In genomic region chr2:168596881-168597280, GRCh38 we compare ENCODE assay signal across 27 cellular contexts.
DNase-seq lines count a peak whose midpoint lies in the region; ATAC-seq, FAIRE-seq and TF ChIP-seq lines count a peak whose summit lies in the region.
"Had no signal": no experiment of that assay in that cellular context is flagged by ENCODE, and none has a peak within 500 bp of the region (broad histone marks: within the 10 kb centered on the region; RNA-seq: fewer than 3 reads in every experiment).

No MANE protein-coding gene starts in this region.

- H3K9me3 ChIP-seq in mammary epithelial cell (replicated peaks; ENCODE audit: insufficient read depth, low read length), result no peaks in the 10 kb centered on the region
- no peaks in the 10 kb centered on the region for H3K9me3 ChIP-seq in pancreas
- H3K9me3 ChIP-seq: left lung, right lobe of liver, SJSA1 had no signal

- no peaks in the 10 kb centered on the region for H3K9me3 Mint-ChIP-seq in activated naive CD4-positive, alpha-beta T cell treated with anti-CD3 and anti-CD28 coated beads for 36 hours
- H3K9me3 Mint-ChIP-seq: dendritic cell treated with granulocyte-macrophage colony-stimulating factor and Interleukin-4, amounts not matched to agents 40 ng/mL and 50 ng/mL, for 4 days; H9; nephron had no signal

- H3K4me3 Mint-ChIP-seq in activated naive CD4-positive, alpha-beta T cell treated with anti-CD3 and anti-CD28 coated beads for 36 hours, result no peak overlapping the region
- H3K4me3 Mint-ChIP-seq: dendritic cell treated with granulocyte-macrophage colony-stimulating factor and Interleukin-4, amounts not matched to agents 40 ng/mL and 50 ng/mL, for 4 days; H9; nephron had no signal

- 74% methylated on average over 3 of the region's 3 CpGs for WGBS in mammary epithelial cell (ENCODE audit: low coverage, missing lambda C conversion rate)
- WGBS in pancreas, 2 donors, result 97 to 99% methylated on average over 3 of the region's 3 CpGs

- H3K4me1 ChIP-seq in mammary epithelial cell (ENCODE audit: insufficient read depth, low read length) (peaks cover 7% of the 10 kb centered on the region), pancreas (no peaks in the 10 kb centered on the region)
- H3K4me1 ChIP-seq: left lung, parathyroid adenoma, right lobe of liver had no signal

- H3K4me3 ChIP-seq in mammary epithelial cell (replicated peaks in 1 of 3; ENCODE audit: insufficient read depth in 1 of 3, low read depth in 2 of 3, low read length in 3 of 3), result no peak overlapping the region
- H3K4me3 ChIP-seq in pancreas, result no peak overlapping the region
- H3K4me3 ChIP-seq: cardiac muscle cell, left lung, right lobe of liver, SJSA1 had no signal

- H3K27ac ChIP-seq in mammary epithelial cell (ENCODE audit: insufficient read depth, low read depth, low read length) (no peak overlapping the region), pancreas (no peak overlapping the region)
- H3K27ac ChIP-seq: C4-2B, left lung, parathyroid adenoma, right lobe of liver, SJSA1 had no signal

- no peak for FAIRE-seq in pancreas (lab: Jason Lieb, UNC)
- FAIRE-seq: endometrium, GM18507, TTC549 had no signal

- intact Hi-C loops in activated naive CD4-positive, alpha-beta T cell treated with anti-CD3 and anti-CD28 coated beads for 36 hours (cut with micrococcal nuclease), result no loop called here
- intact Hi-C loops in mammary epithelial cell (cut with micrococcal nuclease) (no loop called here), pancreas (cut with DNase I) (no loop called here)

- H3K36me3 ChIP-seq in mammary epithelial cell (ENCODE audit: insufficient read depth, low read length) (no peaks in the 10 kb centered on the region), pancreas (no peaks in the 10 kb centered on the region)
- H3K36me3 ChIP-seq: cardiac muscle cell, left lung, right lobe of liver, SJSA1 had no signal

- TF ChIP-seq CTCF in mammary epithelial cell (conservative IDR thresholded peaks at IDR 0.05 in 1 of 2, IDR thresholded peaks at IDR 0.05 in 1 of 2; ENCODE audit: extremely low read depth in 1 of 2, insufficient read depth in 1 of 2, low read depth in 1 of 2, low read length in 2 of 2) (no peak), pancreas (IDR thresholded peaks at IDR 0.05) (no peak)

- CTCF ChIA-PET in activated naive CD4-positive, alpha-beta T cell treated with anti-CD3 and anti-CD28 coated beads for 36 hours (lab: Charles Lee), result interaction anchor here (0.6 to 0.7 kb wide), 2 partner anchors 236 to 427 kb away, joined by 3 to 4 read pairs; no protein-coding TSS in a partner anchor
- CTCF ChIA-PET in mammary epithelial cell (lab: Charles Lee; ENCODE audit: low non-redundant PET), result interaction anchor here (0.6 kb wide), 1 partner anchor 9 kb away, joined by 3 read pairs; no protein-coding TSS in a partner anchor

- H3K27ac Mint-ChIP-seq in activated naive CD4-positive, alpha-beta T cell treated with anti-CD3 and anti-CD28 coated beads for 36 hours, result no peak overlapping the region
- H3K27ac Mint-ChIP-seq: dendritic cell treated with granulocyte-macrophage colony-stimulating factor and Interleukin-4, amounts not matched to agents 40 ng/mL and 50 ng/mL, for 4 days; H9; nephron had no signal

- H3K27me3 Mint-ChIP-seq in activated naive CD4-positive, alpha-beta T cell treated with anti-CD3 and anti-CD28 coated beads for 36 hours (ENCODE audit: low read depth), result no peaks in the 10 kb centered on the region
- H3K27me3 Mint-ChIP-seq: dendritic cell treated with granulocyte-macrophage colony-stimulating factor and Interleukin-4, amounts not matched to agents 40 ng/mL and 50 ng/mL, for 4 days had no signal

- H3K36me3 Mint-ChIP-seq in activated naive CD4-positive, alpha-beta T cell treated with anti-CD3 and anti-CD28 coated beads for 36 hours (ENCODE audit: low read depth), result peaks cover 2% of the 10 kb centered on the region

- in situ Hi-C loops in mammary epithelial cell (cut with MboI; ENCODE audit: low sequenced_read_pairs in 2 of 2), result no loop called here

- no peak overlapping the region for H3K4me2 ChIP-seq in mammary epithelial cell (ENCODE audit: insufficient read depth, low read depth, low read length)

- dilution Hi-C loops in mammary epithelial cell (cut with HindIII; ENCODE audit: low sequenced_read_pairs), result no loop called here

- no peak overlapping the region for H3K9ac ChIP-seq in mammary epithelial cell (ENCODE audit: insufficient read depth, low read length)
- H3K9ac ChIP-seq: parathyroid adenoma had no signal

- H3K4me1 Mint-ChIP-seq in activated naive CD4-positive, alpha-beta T cell treated with anti-CD3 and anti-CD28 coated beads for 36 hours (ENCODE audit: low read depth), result peaks cover 37% of the 10 kb centered on the region

- no peaks in the 10 kb centered on the region for H4K20me1 ChIP-seq in mammary epithelial cell (ENCODE audit: insufficient read depth, low read length)

- no TSS peak for BruUV-seq in mammary epithelial cell (replicated peaks; lab: Mats Ljungman, UMichigan)

- H3K27me3 ChIP-seq in mammary epithelial cell (ENCODE audit: insufficient read depth, low read length) (no peaks in the 10 kb centered on the region), pancreas (no peaks in the 10 kb centered on the region)
- H3K27me3 ChIP-seq: cardiac muscle cell, left lung, right lobe of liver, SJSA1 had no signal

- ATAC-seq in stimulated activated naive CD8-positive, alpha-beta T cell treated with anti-CD3 and anti-CD28 coated beads, Interleukin-15, Interleukin-2, amounts not matched to agents 100 U/mL and 50 U/mL, for 24 hours, result peak; percentile 72
- no peak for ATAC-seq in pancreas
- ATAC-seq: left lung, right lobe of liver had no signal

- peak; percentile 28 for DNase-seq in activated naive CD4-positive, alpha-beta T cell treated with anti-CD3 and anti-CD28 coated beads for 36 hours
- no peak for DNase-seq in activated naive CD4-positive, alpha-beta T cell (lab: John Stamatoyannopoulos, UW)
- DNase-seq in M059J (ENCODE audit: low read depth) (peak; percentile 19), mammary epithelial cell (peak; percentile 50), Kasumi-1 (lab: John Stamatoyannopoulos, UW) (no peak), pancreas (no peak), iPS-NIHi7 (ENCODE audit: extremely low spot score) (no peak)
- DNase-seq in stimulated activated naive CD8-positive, alpha-beta T cell treated with anti-CD3 and anti-CD28 coated beads, Interleukin-15, Interleukin-2, amounts not matched to agents 100 U/mL and 50 U/mL, for 24 hours, result no peak
- DNase-seq: activated CD4-positive, alpha-beta T cell treated with anti-CD3 and anti-CD28 coated beads for 1 hour; GDM1; H9; head of caudate nucleus; left lung; NCI-H187 treated with DMSO at 0.1 percent for 48 hours; NCI-H748 treated with DMSO at 0.1 percent for 48 hours; right lobe of liver; substantia nigra; T-helper 1 cell had no signal

- no peak overlapping the region for H2AFZ ChIP-seq in mammary epithelial cell (ENCODE audit: low read depth, low read length)
- H2AFZ ChIP-seq: parathyroid adenoma had no signal

- peaks cover 65% of the 10 kb centered on the region for H3K79me2 ChIP-seq in mammary epithelial cell (ENCODE audit: insufficient read depth, low read length)

Comparison
In these comparisons a context has a peak if more than half of its experiments do, and no peak if none do; other contexts are left out.
1. DNase-seq: peak in activated naive CD4-positive, alpha-beta T cell treated with anti-CD3 and anti-CD28 coated beads for 36 hours (single experiment), M059J (single experiment) and mammary epithelial cell (single experiment); none in activated naive CD4-positive, alpha-beta T cell (0 of 4), stimulated activated naive CD8-positive, alpha-beta T cell treated with anti-CD3 and anti-CD28 coated beads, Interleukin-15, Interleukin-2, amounts not matched to agents 100 U/mL and 50 U/mL, for 24 hours (single experiment), Kasumi-1 (0 of 2), pancreas (0 of 6) and iPS-NIHi7 (single experiment).